ENCODE assay signal across 7 cellular contexts in genomic region chr18:70348481-70348880, GRCh38. TPM values are rescaled to one million over a fixed set of nuclear protein-coding genes. Genes with fewer than 3 reads are reported as not detected.
DNase-seq lines count a peak whose midpoint lies in the region; ATAC-seq and TF ChIP-seq lines count a peak whose summit lies in the region.
"Not testable (repeated sequence)": the region's sequence is repeated elsewhere in the genome, so short reads cannot be mapped to it uniquely, and the experiment has no call there.

No MANE protein-coding gene starts in this region.

- H4K8ac ChIP-seq in H9 (replicated peaks; ENCODE audit: insufficient read length, low read depth, low read length): not testable (repeated sequence)

- H3K36me3 Mint-ChIP-seq in H9 (ENCODE audit: insufficient read depth in 1 of 3, low read depth in 3 of 3): peaks cover 14 to 43% (median 34%) of the 10 kb centered on the region in 3 experiments
- H3K36me3 Mint-ChIP-seq in activated CD4-positive, alpha-beta T cell treated with anti-CD3 and anti-CD28 coated beads, Interleukin-2, amount 10 ng/mL, durations not matched to agents 24 days and 14 days (ENCODE audit: low read depth): not testable (repeated sequence)

- H3K4ac ChIP-seq in H9 (ENCODE audit: low read depth, low read length): not testable (repeated sequence)

- H4K5ac ChIP-seq in H9 (ENCODE audit: insufficient read length, low read depth, low read length): not testable (repeated sequence)

- H3K27me3 ChIP-seq in H9 (ENCODE audit: insufficient read depth, low read length); MM.1S (replicated peaks; ENCODE audit: insufficient read depth, low read length); NT2/D1 (ENCODE audit: insufficient read depth, insufficient read length); colonic mucosa; left lung; stomach: not testable (repeated sequence)

- H3K4me3 ChIP-seq in MM.1S (ENCODE audit: low read length); NT2/D1 (ENCODE audit: insufficient read length, low read depth); colonic mucosa; left lung; stomach: not testable (repeated sequence)

- not testable (repeated sequence) for TF ChIP-seq EP300 in stomach (IDR thresholded peaks at IDR 0.05)

- H3K79me2 ChIP-seq in H9 (ENCODE audit: insufficient read depth, low read length); MM.1S (ENCODE audit: low read length): not testable (repeated sequence)

- intact Hi-C loops in activated CD4-positive, alpha-beta T cell treated with anti-CD3 and anti-CD28 coated beads, Interleukin-2, amount 10 ng/mL, durations not matched to agents 24 days and 14 days (cut with micrococcal nuclease); colonic mucosa (cut with DNase I); left lung (cut with DNase I); stomach (cut with DNase I; ENCODE audit: low total_unique reads): not testable (repeated sequence)

- not testable (repeated sequence) for H3K4me2 ChIP-seq in H9 (ENCODE audit: insufficient read depth, insufficient read length, low read length); MM.1S (ENCODE audit: low read depth, low read length)

- H2BK20ac ChIP-seq in H9 (ENCODE audit: low read depth, low read length, poor library complexity, severe bottlenecking): not testable (repeated sequence)

- not testable (repeated sequence) for H3K4me1 ChIP-seq in H9 (ENCODE audit: insufficient read depth, low read length); MM.1S (ENCODE audit: low read length); NT2/D1 (ENCODE audit: insufficient read depth, insufficient read length); colonic mucosa; left lung; stomach

- DNase-seq in H9 (peak; percentile 83), MM.1S (peak; percentile 20), NT2/D1 (ENCODE audit: low read depth, low spot score) (peak; percentile 16), colonic mucosa (peak; percentile 72), left lung (peak; percentile 46 to 78), stomach (peak; percentile 53)
- peak; percentile 67 for DNase-seq in activated CD4-positive, alpha-beta T cell treated with anti-CD3 and anti-CD28 coated beads, Interleukin-2, amount 10 ng/mL, durations not matched to agents 24 days and 14 days

- H2AFZ ChIP-seq in H9 (ENCODE audit: low read length); MM.1S (ENCODE audit: low read length): not testable (repeated sequence)

- not testable (repeated sequence) for H2BK5ac ChIP-seq in H9 (ENCODE audit: insufficient read length, low read length)

- H3K14ac ChIP-seq in H9 (ENCODE audit: insufficient read depth, low read length): not testable (repeated sequence)

- peaks cover 8 to 13% of the 10 kb centered on the region in 2 experiments; a peak in 4 of 5 replicates for H3K9me3 Mint-ChIP-seq in H9
- H3K9me3 Mint-ChIP-seq in activated CD4-positive, alpha-beta T cell treated with anti-CD3 and anti-CD28 coated beads, Interleukin-2, amount 10 ng/mL, durations not matched to agents 24 days and 14 days: not testable (repeated sequence)

- H2BK15ac ChIP-seq in H9 (ENCODE audit: low read depth, low read length): not testable (repeated sequence)

- not testable (repeated sequence) for H3K27me3 Mint-ChIP-seq in H9 (ENCODE audit: low read depth); activated CD4-positive, alpha-beta T cell treated with anti-CD3 and anti-CD28 coated beads, Interleukin-2, amount 10 ng/mL, durations not matched to agents 24 days and 14 days

- H3K4me3 Mint-ChIP-seq in H9; activated CD4-positive, alpha-beta T cell treated with anti-CD3 and anti-CD28 coated beads, Interleukin-2, amount 10 ng/mL, durations not matched to agents 24 days and 14 days: not testable (repeated sequence)

- H3K56ac ChIP-seq in H9 (ENCODE audit: insufficient read length, low read depth, low read length): not testable (repeated sequence)

- not testable (repeated sequence) for H3K23me2 ChIP-seq in H9 (ENCODE audit: insufficient read length, low read depth, low read length, poor library complexity, severe bottlenecking)

- not testable (repeated sequence) for H4K91ac ChIP-seq in H9 (ENCODE audit: insufficient read length, low read depth, low read length)

- not testable (repeated sequence) for TF ChIP-seq CTCF in H9 (conservative IDR thresholded peaks at IDR 0.05); MM.1S (IDR thresholded peaks at IDR 0.05; ENCODE audit: low read length); colonic mucosa (IDR thresholded peaks at IDR 0.05); left lung (IDR thresholded peaks at IDR 0.05); stomach (IDR thresholded peaks at IDR 0.05)

- H3K4me1 Mint-ChIP-seq in H9: peaks cover 10 to 19% of the 10 kb centered on the region in 2 experiments
- H3K4me1 Mint-ChIP-seq in activated CD4-positive, alpha-beta T cell treated with anti-CD3 and anti-CD28 coated beads, Interleukin-2, amount 10 ng/mL, durations not matched to agents 24 days and 14 days: not testable (repeated sequence)

- H3K79me1 ChIP-seq in H9 (ENCODE audit: insufficient read depth, low read depth, low read length, poor library complexity, severe bottlenecking): not testable (repeated sequence)

- not testable (repeated sequence) for H3K23ac ChIP-seq in H9 (ENCODE audit: insufficient read length, low read depth, low read length)

- not testable (repeated sequence) for ATAC-seq in left lung

- WGBS in H9 (ENCODE audit: extremely low coverage, insufficient read length, low lambda C conversion rate): no CpG with 5 or more reads among the region's 3 CpGs
- 81 to 93% (median 89%) methylated on average over 3 of the region's 3 CpGs for WGBS in stomach, 5 donors

- not testable (repeated sequence) for H3K9me2 ChIP-seq in MM.1S (replicated peaks; ENCODE audit: insufficient read depth, low read length)

- H3K27ac Mint-ChIP-seq in H9; activated CD4-positive, alpha-beta T cell treated with anti-CD3 and anti-CD28 coated beads, Interleukin-2, amount 10 ng/mL, durations not matched to agents 24 days and 14 days: not testable (repeated sequence)

- H3K18ac ChIP-seq in H9 (ENCODE audit: insufficient read length, low read depth, low read length): not testable (repeated sequence)

- not testable (repeated sequence) for TF ChIP-seq POLR2A in stomach (IDR thresholded peaks at IDR 0.05)

- not testable (repeated sequence) for H3K9me3 ChIP-seq in H9 (ENCODE audit: control insufficient read depth, low read depth, low read length); MM.1S (replicated peaks; ENCODE audit: insufficient read depth, low read length); colonic mucosa; left lung; stomach
- H3K9me3 ChIP-seq in NT2/D1 (ENCODE audit: insufficient read depth, low read length): peaks cover 26% of the 10 kb centered on the region

- not testable (repeated sequence) for H3K27ac ChIP-seq in H9 (ENCODE audit: insufficient read length, low read depth, low read length); MM.1S (ENCODE audit: low read length); colonic mucosa; left lung; stomach

- H2AK5ac ChIP-seq in H9 (ENCODE audit: insufficient read length, low read length): not testable (repeated sequence)

- not testable (repeated sequence) for H4K20me1 ChIP-seq in H9 (ENCODE audit: control insufficient read depth, insufficient read depth, insufficient read length); MM.1S (ENCODE audit: insufficient read depth, low read length)

- not testable (repeated sequence) for H3T11ph ChIP-seq in H9 (ENCODE audit: low read length)

- not testable (repeated sequence) for H3F3A ChIP-seq in MM.1S (ENCODE audit: insufficient read depth, low read length)

- H3K9ac ChIP-seq in H9 (ENCODE audit: extremely low read depth, insufficient read length, low read length); MM.1S (ENCODE audit: low read length); NT2/D1 (ENCODE audit: insufficient read length, low read depth); colonic mucosa (ENCODE audit: low read depth in 2 of 2, low read length in 2 of 2): not testable (repeated sequence)

- not testable (repeated sequence) for H2BK12ac ChIP-seq in H9 (ENCODE audit: insufficient read length, low read depth, low read length)

- not testable (repeated sequence) for H2BK120ac ChIP-seq in H9 (ENCODE audit: low read depth, low read length, poor library complexity, severe bottlenecking)

- H3K36me3 ChIP-seq in MM.1S (replicated peaks; ENCODE audit: insufficient read depth, low read length); NT2/D1 (ENCODE audit: insufficient read depth, insufficient read length, low read length); colonic mucosa: not testable (repeated sequence)
- H3K36me3 ChIP-seq in left lung: peaks cover 0 to 10% of the 10 kb centered on the region in 2 donors
- H3K36me3 ChIP-seq in stomach: peaks cover 0 to 46% (median 23%) of the 10 kb centered on the region in 4 donors

RNA-seq across cellular contexts. Expression of gene SOCS6, which starts 59.6 kb away (rescaled TPM):
- total RNA-seq in H9 (2021): 24.5 and 26.0 TPM in 2 replicates
- total RNA-seq in activated CD4-positive, alpha-beta T cell treated with anti-CD3 and anti-CD28 coated beads, Interleukin-2, amount 10 ng/mL, durations not matched to agents 24 days and 14 days: 2.8 and 3.3 TPM in 2 replicates
- 10 to 100 TPM; 34.2 to 54.8 TPM for total RNA-seq in colonic mucosa
- total RNA-seq in left lung: 10 to 100 TPM; 18.0 to 22.2 TPM
- total RNA-seq in stomach: 10 to 100 TPM in 4 of 5 donors, 1 to 10 TPM in 1; 7.5 to 56.7 (median 20.3) TPM
- 10 to 100 TPM in 1 of 3 donors, 1 to 10 TPM in 2; 4.4 to 11.8 (median 4.5) TPM for polyA plus RNA-seq in stomach

Comparison
In these comparisons a context has a peak if more than half of its experiments do, and no peak if none do; other contexts are left out.
1. DNase-seq: peak in every context shown above with its lines; median percentile 83 in H9; 72 in colonic mucosa; 67 in activated CD4-positive, alpha-beta T cell treated with anti-CD3 and anti-CD28 coated beads, Interleukin-2, amount 10 ng/mL, durations not matched to agents 24 days and 14 days; 62 in left lung; 53 in stomach; 20 in MM.1S; 16 in NT2/D1.